27 cellular contexts compared by ENCODE assay signal in genomic region chr2:84885111-84885510, GRCh38.
"Had no signal": no experiment of that assay in that cellular context is flagged by ENCODE, and none has a peak within 500 bp of the region (broad histone marks: within the 10 kb centered on the region; RNA-seq: fewer than 3 reads in every experiment).

No MANE protein-coding gene starts in this region.

- H3K27ac ChIP-seq: brain microvascular endothelial cell, coronary artery, dorsolateral prefrontal cortex, gastrocnemius medialis, left ventricle myocardium inferior, spleen, thoracic aorta, uterus, VCaP had no signal

- H3K27me3 Mint-ChIP-seq: activated CD4-positive, alpha-beta memory T cell treated with anti-CD3 and anti-CD28 coated beads, Interleukin-2, amount 10 ng/mL, durations not matched to agents 7 days and 5 days; activated CD4-positive, alpha-beta T cell treated with anti-CD3 and anti-CD28 coated beads, Interleukin-2, amount 10 ng/mL, durations not matched to agents 24 days and 14 days; activated naive CD8-positive, alpha-beta T cell treated with anti-CD3 and anti-CD28 coated beads, Interleukin-2, amount 10 ng/mL, durations not matched to agents 7 days and 5 days; activated T-cell treated with anti-CD3 and anti-CD28 coated beads, Interleukin-2, amount 50 U/mL, for 24 hours had no signal

- H3K9me3 Mint-ChIP-seq: activated CD4-positive, alpha-beta memory T cell treated with anti-CD3 and anti-CD28 coated beads, Interleukin-2, amount 10 ng/mL, durations not matched to agents 7 days and 5 days; activated CD4-positive, alpha-beta T cell treated with anti-CD3 and anti-CD28 coated beads, Interleukin-2, amount 10 ng/mL, durations not matched to agents 24 days and 14 days; activated naive CD8-positive, alpha-beta T cell treated with anti-CD3 and anti-CD28 coated beads, Interleukin-2, amount 10 ng/mL, durations not matched to agents 7 days and 5 days; activated T-cell treated with anti-CD3 and anti-CD28 coated beads, Interleukin-2, amount 50 U/mL, for 24 hours; nephron progenitor cell; type B pancreatic cell had no signal

- H3K27ac Mint-ChIP-seq: activated CD4-positive, alpha-beta memory T cell treated with anti-CD3 and anti-CD28 coated beads, Interleukin-2, amount 10 ng/mL, durations not matched to agents 7 days and 5 days; activated CD4-positive, alpha-beta T cell treated with anti-CD3 and anti-CD28 coated beads, Interleukin-2, amount 10 ng/mL, durations not matched to agents 24 days and 14 days; activated T-cell treated with anti-CD3 and anti-CD28 coated beads, Interleukin-2, amount 50 U/mL, for 24 hours; nephron progenitor cell; type B pancreatic cell had no signal

- ATAC-seq: gastrocnemius medialis, mucosa of descending colon, right cardiac atrium had no signal

- H3K36me3 Mint-ChIP-seq: activated naive CD8-positive, alpha-beta T cell treated with anti-CD3 and anti-CD28 coated beads, Interleukin-2, amount 10 ng/mL, durations not matched to agents 7 days and 5 days; type B pancreatic cell had no signal

- H3K9me3 ChIP-seq: gastrocnemius medialis, left ventricle myocardium inferior, mucosa of descending colon, spleen, thoracic aorta, uterus had no signal

- H3K36me3 ChIP-seq: brain microvascular endothelial cell, gastrocnemius medialis, left ventricle myocardium inferior, spleen, thoracic aorta, uterus had no signal

- H3K4me3 ChIP-seq: coronary artery, dorsolateral prefrontal cortex, gastrocnemius medialis, left ventricle myocardium inferior, lung, mucosa of descending colon, spleen, thoracic aorta, uterus had no signal

- FAIRE-seq: astrocyte, islet of Langerhans had no signal

- H3K4me3 Mint-ChIP-seq: activated CD4-positive, alpha-beta memory T cell treated with anti-CD3 and anti-CD28 coated beads, Interleukin-2, amount 10 ng/mL, durations not matched to agents 7 days and 5 days; activated CD4-positive, alpha-beta T cell treated with anti-CD3 and anti-CD28 coated beads, Interleukin-2, amount 10 ng/mL, durations not matched to agents 24 days and 14 days; activated naive CD8-positive, alpha-beta T cell treated with anti-CD3 and anti-CD28 coated beads, Interleukin-2, amount 10 ng/mL, durations not matched to agents 7 days and 5 days; activated T-cell treated with anti-CD3 and anti-CD28 coated beads, Interleukin-2, amount 50 U/mL, for 24 hours; nephron progenitor cell; type B pancreatic cell had no signal

- DNase-seq: activated CD4-positive, alpha-beta memory T cell treated with anti-CD3 and anti-CD28 coated beads, Interleukin-2, amount 10 ng/mL, durations not matched to agents 7 days and 5 days; activated CD4-positive, alpha-beta T cell treated with anti-CD3 and anti-CD28 coated beads, Interleukin-2, amount 10 ng/mL, durations not matched to agents 24 days and 14 days; activated gamma-delta T cell treated with Interleukin-2 at 50 U/mL for 16 hours; activated naive CD8-positive, alpha-beta T cell treated with anti-CD3 and anti-CD28 coated beads, Interleukin-2, amount 10 ng/mL, durations not matched to agents 7 days and 5 days; activated T-cell treated with anti-CD3 and anti-CD28 coated beads, Interleukin-2, amount 50 U/mL, for 24 hours; amniotic stem cell; brain microvascular endothelial cell; dorsolateral prefrontal cortex; effector memory CD4-positive, alpha-beta T cell; erythroblast; gastrocnemius medialis; glutamatergic neuron; left ventricle myocardium inferior; mesendoderm; mucosa of descending colon; nephron progenitor cell; right cardiac atrium; spleen; stimulated activated naive CD4-positive, alpha-beta T cell treated with Interleukin-2 at 50 U/mL for 16 hours; uterus had no signal
